ENCODE assay signal across 18 cellular contexts in genomic region chr12:46516238-46516932, GRCh38.
DNase-seq lines count a peak whose midpoint lies in the region; ATAC-seq and TF ChIP-seq lines count a peak whose summit lies in the region.
"Had no signal": no experiment of that assay in that cellular context is flagged by ENCODE, and none has a peak within 500 bp of the region (broad histone marks: within the 10 kb centered on the region; RNA-seq: fewer than 3 reads in every experiment).

No MANE protein-coding gene starts in this region.

- no peak for DNase-seq in activated CD4-positive, alpha-beta T cell treated with anti-CD3 and anti-CD28 coated beads for 36 hours
- DNase-seq in activated CD4-positive, alpha-beta T cell treated with anti-CD3 and anti-CD28 coated beads for 1 hour, result no peak
- no peak for DNase-seq in CD4-positive, CD25-positive, alpha-beta regulatory T cell
- DNase-seq in T-helper 17 cell (no peak), mesenchymal stem cell (no peak), NOMO-1 (lab: John Stamatoyannopoulos, UW; ENCODE audit: unreplicated experiment in 2 of 2) (no peak), lower leg skin (ENCODE audit: low spot score in 2 of 2) (no peak), adrenal gland (no peak)
- DNase-seq: activated CD4-positive, alpha-beta T cell treated with anti-CD3 and anti-CD28 coated beads, Interleukin-2, amount 50 U/mL, for 1 hour; activated effector memory CD4-positive, alpha-beta T cell treated with anti-CD3 and anti-CD28 coated beads, Interleukin-2, amount 50 U/mL, for 16 hours; cortex of kidney; GF-D8; NCI-H1417 treated with DMSO at 0.1 percent for 48 hours; NCI-H526 treated with DMSO at 0.1 percent for 48 hours; SJCRH30; stimulated activated CD4-positive, alpha-beta T cell treated with anti-CD3 and anti-CD28 coated beads, Interleukin-4, amount 100 ng/mL, for 1 hour had no signal

- H4K8ac ChIP-seq in mesenchymal stem cell (ENCODE audit: low read length), result no peak overlapping the region

- H2BK5ac ChIP-seq in mesenchymal stem cell (ENCODE audit: low read depth, low read length, poor library complexity, severe bottlenecking), result no peak overlapping the region

- peak overlapping the region; percentile 17 to 42 for H2BK12ac ChIP-seq in mesenchymal stem cell (ENCODE audit: low read length in 2 of 2)

- WGBS in mesenchymal stem cell, result 96% methylated on average over 3 of the region's 5 CpGs
- 65 to 66% methylated on average over 5 of the region's 5 CpGs for WGBS in lower leg skin, 2 donors
- WGBS in adrenal gland, 4 donors, result 72 to 93% (median 85%) methylated on average over 3 to 5 of the region's 5 CpGs

- H3K9me3 ChIP-seq in CD4-positive, CD25-positive, alpha-beta regulatory T cell (ENCODE audit: control insufficient read depth in 2 of 2, low read length in 2 of 2), result peaks cover 0 to under 1% of the 10 kb centered on the region in 2 experiments
- H3K9me3 ChIP-seq in T-helper 17 cell (ENCODE audit: control insufficient read depth, low read length, poor library complexity, severe bottlenecking) (no peaks in the 10 kb centered on the region), mesenchymal stem cell (ENCODE audit: control insufficient read depth, low read length) (peaks cover 7% of the 10 kb centered on the region), adrenal gland (replicated peaks in 1 of 3) (no peaks in the 10 kb centered on the region)
- H3K9me3 ChIP-seq: SJCRH30 had no signal

- no peak overlapping the region for H3K9ac ChIP-seq in mesenchymal stem cell (ENCODE audit: low read length)

- H4K91ac ChIP-seq in mesenchymal stem cell (ENCODE audit: low read length), result no peak overlapping the region

- H3K36me3 Mint-ChIP-seq in activated CD4-positive, alpha-beta T cell treated with anti-CD3 and anti-CD28 coated beads for 36 hours (ENCODE audit: low read depth), result no peaks in the 10 kb centered on the region
- H3K36me3 Mint-ChIP-seq in CD4-positive, CD25-positive, alpha-beta regulatory T cell, result no peaks in the 10 kb centered on the region
- peaks cover 4% of the 10 kb centered on the region for H3K36me3 Mint-ChIP-seq in T-helper 17 cell (ENCODE audit: low read depth)
- H3K36me3 Mint-ChIP-seq: brain; naive thymus-derived CD8-positive, alpha-beta T cell had no signal

- H3K4me2 ChIP-seq in mesenchymal stem cell (ENCODE audit: low read length, poor library complexity, severe bottlenecking), result no peak overlapping the region

- CTCF ChIA-PET in activated CD4-positive, alpha-beta T cell treated with anti-CD3 and anti-CD28 coated beads for 36 hours (lab: Charles Lee), result interaction anchor here (1.1 kb wide), 1 partner anchor 20 kb away, joined by 3 read pairs; no protein-coding TSS in a partner anchor

- H3K79me1 ChIP-seq in mesenchymal stem cell (replicated peaks; ENCODE audit: low read length, poor library complexity, severe bottlenecking), result peaks cover 6% of the 10 kb centered on the region

- peak overlapping the region; percentile 90 for H3K27ac Mint-ChIP-seq in activated CD4-positive, alpha-beta T cell treated with anti-CD3 and anti-CD28 coated beads for 36 hours
- H3K27ac Mint-ChIP-seq in CD4-positive, CD25-positive, alpha-beta regulatory T cell, result peak overlapping the region in 2 of 3 donors; percentile 53 to 57
- peak overlapping the region; percentile 2 for H3K27ac Mint-ChIP-seq in T-helper 17 cell
- H3K27ac Mint-ChIP-seq: brain had no signal

- no peak overlapping the region for H3K4ac ChIP-seq in mesenchymal stem cell (ENCODE audit: low read depth in 1 of 2, low read length in 2 of 2)

- no peak overlapping the region for H2AK5ac ChIP-seq in mesenchymal stem cell (ENCODE audit: low read length, severe bottlenecking)

- no peak for ATAC-seq in activated CD4-positive, alpha-beta T cell treated with anti-CD3 and anti-CD28 coated beads for 36 hours
- ATAC-seq in CD4-positive, CD25-positive, alpha-beta regulatory T cell (ENCODE audit: low read depth in 2 of 2), result no peak
- no peak for ATAC-seq in T-helper 17 cell

- intact Hi-C loops in activated CD4-positive, alpha-beta T cell treated with anti-CD3 and anti-CD28 coated beads for 36 hours (cut with DNase I, micrococcal nuclease), result loop anchor here (2.0 to 5.0 kb wide), 4 partner anchors 41 to 146 kb away; partner anchors contain the start of gene SLC38A2 (in 1 of the 2)
- intact Hi-C loops in lower leg skin (cut with DNase I; ENCODE audit: low total_unique reads) (no loop called here), adrenal gland (cut with DNase I) (no loop called here)

- TF ChIP-seq POLR2A in lower leg skin (IDR thresholded peaks at IDR 0.05) (no peak), adrenal gland (IDR thresholded peaks at IDR 0.05) (no peak)

- H2AFZ ChIP-seq in mesenchymal stem cell (ENCODE audit: low read depth, low read length), result no peak overlapping the region

- H3K27ac ChIP-seq in CD4-positive, CD25-positive, alpha-beta regulatory T cell (ENCODE audit: insufficient read depth, low read length, poor library complexity, severe bottlenecking), result no peak overlapping the region
- no peak overlapping the region for H3K27ac ChIP-seq in mesenchymal stem cell (ENCODE audit: low read length, poor library complexity, severe bottlenecking)
- H3K27ac ChIP-seq in adrenal gland, result no peak overlapping the region
- H3K27ac ChIP-seq: SJCRH30 had no signal

- H3K14ac ChIP-seq in mesenchymal stem cell (ENCODE audit: low read length in 2 of 2), result no peak overlapping the region

- no peaks in the 10 kb centered on the region for H3K36me3 ChIP-seq in CD4-positive, CD25-positive, alpha-beta regulatory T cell (ENCODE audit: control insufficient read depth, insufficient read depth, low read length)
- H3K36me3 ChIP-seq in mesenchymal stem cell (ENCODE audit: control insufficient read depth in 1 of 2, insufficient read depth in 2 of 2, low read depth in 1 of 2, low read length in 2 of 2) (no peaks in the 10 kb centered on the region), adrenal gland (replicated peaks in 1 of 2) (no peaks in the 10 kb centered on the region)
- H3K36me3 ChIP-seq: SJCRH30 had no signal

- H3K27me3 Mint-ChIP-seq in activated CD4-positive, alpha-beta T cell treated with anti-CD3 and anti-CD28 coated beads for 36 hours, result no peaks in the 10 kb centered on the region
- H3K27me3 Mint-ChIP-seq in CD4-positive, CD25-positive, alpha-beta regulatory T cell, result no peaks in the 10 kb centered on the region
- H3K27me3 Mint-ChIP-seq in T-helper 17 cell, result no peaks in the 10 kb centered on the region
- H3K27me3 Mint-ChIP-seq: naive thymus-derived CD8-positive, alpha-beta T cell had no signal

- peaks cover 56% of the 10 kb centered on the region for H3K4me1 Mint-ChIP-seq in activated CD4-positive, alpha-beta T cell treated with anti-CD3 and anti-CD28 coated beads for 36 hours
- H3K4me1 Mint-ChIP-seq in CD4-positive, CD25-positive, alpha-beta regulatory T cell, result peaks cover 9 to 35% (median 22%) of the 10 kb centered on the region in 4 donors
- peaks cover 23% of the 10 kb centered on the region for H3K4me1 Mint-ChIP-seq in T-helper 17 cell

- H3K18ac ChIP-seq in mesenchymal stem cell (ENCODE audit: low read depth in 1 of 2, low read length in 2 of 2), result peak overlapping the region in 1 of 2 experiments; percentile 38

- no peak overlapping the region for H2BK15ac ChIP-seq in mesenchymal stem cell (ENCODE audit: low read depth, poor library complexity, severe bottlenecking)

- no peak overlapping the region for H3K4me3 ChIP-seq in CD4-positive, CD25-positive, alpha-beta regulatory T cell (ENCODE audit: low read depth, low read length)
- H3K4me3 ChIP-seq in mesenchymal stem cell (ENCODE audit: insufficient read depth in 1 of 2, low read depth in 1 of 2, low read length in 2 of 2), result no peak overlapping the region
- no peak overlapping the region for H3K4me3 ChIP-seq in lower leg skin (ENCODE audit: low read depth, poor library complexity, severe bottlenecking)
- H3K4me3 ChIP-seq in adrenal gland, result no peak overlapping the region
- H3K4me3 ChIP-seq: SJCRH30 had no signal

- POLR2A ChIA-PET in activated CD4-positive, alpha-beta T cell treated with anti-CD3 and anti-CD28 coated beads for 36 hours (lab: Charles Lee), result interaction anchor here (0.6 kb wide), 1 partner anchor 147 kb away, joined by 4 read pairs; no protein-coding TSS in a partner anchor

- no peak overlapping the region for H3K23ac ChIP-seq in mesenchymal stem cell (ENCODE audit: low read length in 2 of 2)

- H3K27me3 ChIP-seq in CD4-positive, CD25-positive, alpha-beta regulatory T cell (ENCODE audit: control insufficient read depth, insufficient read depth, low read length), result no peaks in the 10 kb centered on the region
- H3K27me3 ChIP-seq in mesenchymal stem cell (ENCODE audit: control insufficient read depth in 1 of 2, insufficient read depth in 1 of 2, low read length in 2 of 2) (no peaks in the 10 kb centered on the region), adrenal gland (no peaks in the 10 kb centered on the region)
- H3K27me3 ChIP-seq: SJCRH30 had no signal

- TF ChIP-seq CTCF in lower leg skin (IDR thresholded peaks at IDR 0.05) (no peak), adrenal gland (IDR thresholded peaks at IDR 0.05) (no peak)

- H3K4me3 Mint-ChIP-seq in activated CD4-positive, alpha-beta T cell treated with anti-CD3 and anti-CD28 coated beads for 36 hours, result no peak overlapping the region
- H3K4me3 Mint-ChIP-seq in CD4-positive, CD25-positive, alpha-beta regulatory T cell, result no peak overlapping the region
- H3K4me3 Mint-ChIP-seq in T-helper 17 cell, result no peak overlapping the region
- H3K4me3 Mint-ChIP-seq: brain had no signal

- H3K9me3 Mint-ChIP-seq in activated CD4-positive, alpha-beta T cell treated with anti-CD3 and anti-CD28 coated beads for 36 hours (ENCODE audit: low read depth), result peaks cover 1% of the 10 kb centered on the region
- H3K9me3 Mint-ChIP-seq in CD4-positive, CD25-positive, alpha-beta regulatory T cell, result peaks cover 0 to 9% (median 0%) of the 10 kb centered on the region in 7 donors

- H2BK120ac ChIP-seq in mesenchymal stem cell (ENCODE audit: low read depth, low read length), result no peak overlapping the region

- H3K4me1 ChIP-seq in CD4-positive, CD25-positive, alpha-beta regulatory T cell (ENCODE audit: control insufficient read depth, insufficient read depth, low read length, poor library complexity, severe bottlenecking), result peaks cover 8% of the 10 kb centered on the region
- H3K4me1 ChIP-seq in mesenchymal stem cell (ENCODE audit: control insufficient read depth, insufficient read depth, low read depth, low read length) (no peaks in the 10 kb centered on the region), adrenal gland (replicated peaks in 1 of 2) (peaks cover 0 to 4% of the 10 kb centered on the region in 2 donors)
- H3K4me1 ChIP-seq: SJCRH30 had no signal

Comparison
In these comparisons a context has a peak if more than half of its experiments do, and no peak if none do; other contexts are left out.
1. H3K27ac Mint-ChIP-seq: peak in every context shown above with its lines; median percentile 90 in activated CD4-positive, alpha-beta T cell treated with anti-CD3 and anti-CD28 coated beads for 36 hours; 55 in CD4-positive, CD25-positive, alpha-beta regulatory T cell; 2 in T-helper 17 cell.
2. intact Hi-C loops: an anchor here in activated CD4-positive, alpha-beta T cell treated with anti-CD3 and anti-CD28 coated beads for 36 hours (2.0 to 5.0 kb wide); none called in lower leg skin and adrenal gland.